7 cellular contexts compared by ENCODE assay signal in genomic region chr16:18498430-18498829, GRCh38.
DNase-seq lines count a peak whose midpoint lies in the region; ATAC-seq, FAIRE-seq and TF ChIP-seq lines count a peak whose summit lies in the region.
"Not testable (repeated sequence)": the region's sequence is repeated elsewhere in the genome, so short reads cannot be mapped to it uniquely, and the experiment has no call there.

No MANE protein-coding gene starts in this region.

- H3K36me3 Mint-ChIP-seq in WTC11; naive thymus-derived CD4-positive, alpha-beta T cell; stimulated activated effector memory CD8-positive, alpha-beta T cell treated with anti-CD3 and anti-CD28 coated beads, Interleukin-12 subunit alpha, Interleukin-12 subunit beta, amount 100 ng/mL, for 72 hours: not testable (repeated sequence)

- H3K4me3 Mint-ChIP-seq in WTC11; naive thymus-derived CD4-positive, alpha-beta T cell; stimulated activated effector memory CD8-positive, alpha-beta T cell treated with anti-CD3 and anti-CD28 coated beads, Interleukin-12 subunit alpha, Interleukin-12 subunit beta, amount 100 ng/mL, for 72 hours: not testable (repeated sequence)

- H3K27ac Mint-ChIP-seq in WTC11; naive thymus-derived CD4-positive, alpha-beta T cell; stimulated activated effector memory CD8-positive, alpha-beta T cell treated with anti-CD3 and anti-CD28 coated beads, Interleukin-12 subunit alpha, Interleukin-12 subunit beta, amount 100 ng/mL, for 72 hours: not testable (repeated sequence)

- H3K9me1 ChIP-seq in K562 (ENCODE audit: control insufficient read depth, insufficient read depth, low read length): not testable (repeated sequence)

- not testable (repeated sequence) for H3K79me2 ChIP-seq in HCT116 (ENCODE audit: insufficient read depth, low read length); K562 (ENCODE audit: control insufficient read depth, insufficient read depth, low read length)

- not testable (repeated sequence) for H3K9me3 Mint-ChIP-seq in WTC11; naive thymus-derived CD4-positive, alpha-beta T cell; stimulated activated effector memory CD8-positive, alpha-beta T cell treated with anti-CD3 and anti-CD28 coated beads, Interleukin-12 subunit alpha, Interleukin-12 subunit beta, amount 100 ng/mL, for 72 hours

- POLR2A ChIA-PET in HCT116 (lab: Charles Lee); WTC11 (lab: Charles Lee); K562 (lab: Yijun Ruan, JAX); naive thymus-derived CD4-positive, alpha-beta T cell (lab: Charles Lee): not testable (repeated sequence)

- not testable (repeated sequence) for BruUV-seq in HCT116 (replicated peaks; lab: Mats Ljungman, UMichigan); K562 (replicated peaks; lab: Mats Ljungman, UMichigan)

- not testable (repeated sequence) for H3K27ac ChIP-seq in HCT116 (ENCODE audit: low read depth, low read length); K562 (ENCODE audit: extremely low read depth, low read depth, low read length); naive thymus-derived CD4-positive, alpha-beta T cell (ENCODE audit: low read depth, low read length)

- not testable (repeated sequence) for H3K9ac ChIP-seq in HCT116 (ENCODE audit: low read length); K562 (ENCODE audit: insufficient read depth in 1 of 2, low read depth in 2 of 2, low read length in 2 of 2)

- DNase-seq in HCT116 (ENCODE audit: low read depth, low spot score); WTC11 (ENCODE audit: low spot score); K562 (ENCODE audit: extremely low read depth in 1 of 4, low spot score in 3 of 4); Right ventricle myocardium superior; left lobe of liver (ENCODE audit: low spot score); naive thymus-derived CD4-positive, alpha-beta T cell; stimulated activated effector memory CD8-positive, alpha-beta T cell treated with anti-CD3 and anti-CD28 coated beads, Interleukin-12 subunit alpha, Interleukin-12 subunit beta, amount 100 ng/mL, for 72 hours (ENCODE audit: low spot score in 2 of 2): not testable (repeated sequence)

- not testable (repeated sequence) for H2AFZ ChIP-seq in HCT116 (ENCODE audit: low read depth, low read length, poor library complexity, severe bottlenecking); K562 (ENCODE audit: low read depth, low read length)

- CTCF ChIA-PET in HCT116 (lab: Charles Lee); WTC11 (lab: Charles Lee); K562 (lab: Yijun Ruan, JAX; ENCODE audit: low intra/inter-chr PET ratio); naive thymus-derived CD4-positive, alpha-beta T cell (lab: Charles Lee): not testable (repeated sequence)

- H3K4me1 ChIP-seq in HCT116 (ENCODE audit: control insufficient read depth in 1 of 2, insufficient read depth in 2 of 2, low read length in 2 of 2); K562 (replicated peaks in 1 of 2; ENCODE audit: control insufficient read depth in 2 of 2, insufficient read depth in 2 of 2, low read length in 2 of 2); naive thymus-derived CD4-positive, alpha-beta T cell (ENCODE audit: control insufficient read depth in 2 of 2, insufficient read depth in 2 of 2, low read length in 2 of 2): not testable (repeated sequence)

- not testable (repeated sequence) for H3K4me1 Mint-ChIP-seq in WTC11; naive thymus-derived CD4-positive, alpha-beta T cell; stimulated activated effector memory CD8-positive, alpha-beta T cell treated with anti-CD3 and anti-CD28 coated beads, Interleukin-12 subunit alpha, Interleukin-12 subunit beta, amount 100 ng/mL, for 72 hours

- not testable (repeated sequence) for H3K4me2 ChIP-seq in HCT116 (ENCODE audit: low read length); K562 (ENCODE audit: insufficient read depth, low read length)

- H3K27me3 ChIP-seq in HCT116 (ENCODE audit: insufficient read depth, low read length); K562 (ENCODE audit: control insufficient read depth in 2 of 2, insufficient read depth in 2 of 2, low read length in 2 of 2); naive thymus-derived CD4-positive, alpha-beta T cell (ENCODE audit: control insufficient read depth in 2 of 2, insufficient read depth in 2 of 2, low read length in 2 of 2): not testable (repeated sequence)

- peak; percentile 92 for ATAC-seq in HCT116
- peak; percentile 78 for ATAC-seq in WTC11
- peak; percentile 91 for ATAC-seq in K562
- peak; percentile 77 for ATAC-seq in Right ventricle myocardium superior (ENCODE audit: poor library complexity)
- peak; percentile 99 for ATAC-seq in left lobe of liver
- ATAC-seq in naive thymus-derived CD4-positive, alpha-beta T cell: peak; percentile 57
- peak; percentile 61 for ATAC-seq in stimulated activated effector memory CD8-positive, alpha-beta T cell treated with anti-CD3 and anti-CD28 coated beads, Interleukin-12 subunit alpha, Interleukin-12 subunit beta, amount 100 ng/mL, for 72 hours

- not testable (repeated sequence) for H3K36me3 ChIP-seq in HCT116 (ENCODE audit: control insufficient read depth in 1 of 2, insufficient read depth in 2 of 2, low read length in 2 of 2); K562 (ENCODE audit: control insufficient read depth, insufficient read depth, low read length); naive thymus-derived CD4-positive, alpha-beta T cell (ENCODE audit: control insufficient read depth in 2 of 3, insufficient read depth in 3 of 3, low read length in 3 of 3)

- in situ Hi-C loops in K562 (cut with MboI): not testable (repeated sequence)

- not testable (repeated sequence) for TF ChIP-seq RAD21 in HCT116 (IDR thresholded peaks at IDR 0.05; ENCODE audit: low read depth); K562 (CRISPR knock-in tag; conservative IDR thresholded peaks at IDR 0.05 in 1 of 2, IDR thresholded peaks at IDR 0.05 in 1 of 2)

- H4K20me1 ChIP-seq in HCT116 (ENCODE audit: insufficient read depth); K562 (replicated peaks; ENCODE audit: control insufficient read depth, insufficient read depth, low read length): not testable (repeated sequence)

- H3K9me3 ChIP-seq in HCT116 (ENCODE audit: control insufficient read depth in 1 of 2, insufficient read depth in 1 of 2, low read depth in 1 of 2, low read length in 2 of 2); K562 (replicated peaks; ENCODE audit: control insufficient read depth, insufficient read depth, low read depth, low read length); naive thymus-derived CD4-positive, alpha-beta T cell (ENCODE audit: control insufficient read depth in 2 of 3, low read length in 3 of 3): not testable (repeated sequence)

- not testable (repeated sequence) for TF ChIP-seq CTCF in HCT116 (IDR thresholded peaks at IDR 0.05 in 2 of 3, conservative IDR thresholded peaks at IDR 0.05 in 1 of 3; ENCODE audit: borderline replicate concordance in 1 of 3, insufficient read depth in 1 of 3, low read depth in 2 of 3, low read length in 2 of 3); WTC11 (IDR thresholded peaks at IDR 0.05); K562 (IDR thresholded peaks at IDR 0.05 in 2 of 3, conservative IDR thresholded peaks at IDR 0.05 in 1 of 3; ENCODE audit: insufficient read depth in 2 of 3, low read depth in 1 of 3, low read length in 3 of 3)

- H3K27me3 Mint-ChIP-seq in WTC11 (ENCODE audit: low read depth); naive thymus-derived CD4-positive, alpha-beta T cell: not testable (repeated sequence)

- TF ChIP-seq EP300 in K562 (IDR thresholded peaks at IDR 0.05; ENCODE audit: low read length): not testable (repeated sequence)

- H3K9me2 ChIP-seq in HCT116 (ENCODE audit: insufficient read depth): not testable (repeated sequence)

- not testable (repeated sequence) for TF ChIP-seq POLR2A in HCT116 (IDR thresholded peaks at IDR 0.05; ENCODE audit: borderline replicate concordance, extremely low read depth, insufficient read depth, insufficient read length); K562 (conservative IDR thresholded peaks at IDR 0.05)

- no CpG with 5 or more reads among the region's 7 CpGs for WGBS in K562 (ENCODE audit: insufficient coverage, low coverage, missing lambda C conversion rate)

- intact Hi-C loops in HCT116 (cut with micrococcal nuclease); K562 (cut with micrococcal nuclease); Right ventricle myocardium superior (cut with DNase I); naive thymus-derived CD4-positive, alpha-beta T cell (cut with micrococcal nuclease): not testable (repeated sequence)

- FAIRE-seq in K562 (lab: Jason Lieb, UNC): not testable (repeated sequence)

- RAD21 ChIA-PET in HCT116 (lab: Charles Lee; ENCODE audit: low non-redundant PET in 1 of 2, low total read pairs in 2 of 2, uncharacterized antibody in 2 of 2, unreplicated experiment in 2 of 2): not testable (repeated sequence)

- not testable (repeated sequence) for H3K4me3 ChIP-seq in HCT116 (replicated peaks in 1 of 2; ENCODE audit: low read depth in 1 of 2, low read length in 2 of 2); K562; naive thymus-derived CD4-positive, alpha-beta T cell (ENCODE audit: low read length)
